8 cellular contexts compared by ENCODE assay signal in genomic region chr16:6682142-6682811, GRCh38.
A peak's percentile ranks its signal among the peaks of the same experiment; 100 is the strongest.
DNase-seq lines count a peak whose midpoint lies in the region; ATAC-seq and TF ChIP-seq lines count a peak whose summit lies in the region.

No MANE protein-coding gene starts in this region.

- ATAC-seq in GM19395 (IDR thresholded peaks at IDR 0.05; ENCODE audit: unreplicated experiment) (peak; percentile 65), HG03175 (IDR thresholded peaks at IDR 0.05; ENCODE audit: unreplicated experiment) (no peak), GM21447 (IDR thresholded peaks at IDR 0.05; ENCODE audit: unreplicated experiment) (no peak)

- no peak overlapping the region for H3K9ac ChIP-seq in smooth muscle cell (ENCODE audit: low read depth)

- intact Hi-C loops in Caco-2 (cut with micrococcal nuclease; ENCODE audit: unreplicated experiment): loop anchor here (10.0 kb wide), 2 partner anchors 343 to 403 kb away; no protein-coding TSS in a partner anchor
- intact Hi-C loops in OCI-LY7 (cut with micrococcal nuclease; ENCODE audit: unreplicated experiment): loop anchor here (10.0 kb wide), 1 partner anchor 1493 kb away; no protein-coding TSS in a partner anchor

- CTCF ChIA-PET in Caco-2 (lab: Charles Lee) (interaction anchor here (0.6 to 1.0 kb wide), 3 partner anchors 27 to 1879 kb away, joined by 3 to 5 read pairs (median 3); no protein-coding TSS in a partner anchor), OCI-LY7 (lab: Charles Lee; ENCODE audit: unreplicated experiment) (no interaction called here)

- no peak overlapping the region for H3K27ac Mint-ChIP-seq in Caco-2 (ENCODE audit: unreplicated experiment)

- no peaks in the 10 kb centered on the region for H4K20me1 ChIP-seq in OCI-LY7 (ENCODE audit: insufficient read depth, low read length)
- H4K20me1 ChIP-seq in smooth muscle cell (ENCODE audit: low read depth): no peaks in the 10 kb centered on the region

- H3K27me3 Mint-ChIP-seq in Caco-2 (ENCODE audit: insufficient read depth, unreplicated experiment): no peaks in the 10 kb centered on the region

- peak; percentile 47 to 55 for TF ChIP-seq CTCF in Caco-2 (IDR thresholded peaks at IDR 0.05; ENCODE audit: insufficient read depth in 1 of 2, low read depth in 1 of 2, low read length in 1 of 2, severe bottlenecking in 1 of 2, unreplicated experiment in 1 of 2)
- peak; percentile 85 for TF ChIP-seq CTCF in OCI-LY7 (conservative IDR thresholded peaks at IDR 0.05; ENCODE audit: low read length)
- TF ChIP-seq CTCF in foreskin fibroblast (IDR thresholded peaks at IDR 0.05; ENCODE audit: low read depth, low read length): peak; percentile 17
- peak; percentile 64 for TF ChIP-seq CTCF in smooth muscle cell (IDR thresholded peaks at IDR 0.05; ENCODE audit: borderline replicate concordance, insufficient read depth, poor library complexity, severe bottlenecking)

- no peak overlapping the region for H3K4me3 ChIP-seq in Caco-2 (ENCODE audit: low read depth, low read length)
- H3K4me3 ChIP-seq in OCI-LY7 (ENCODE audit: low read depth, low read length, poor library complexity, severe bottlenecking): no peak overlapping the region
- no peak overlapping the region for H3K4me3 ChIP-seq in foreskin fibroblast (ENCODE audit: low read depth in 1 of 2, low read length in 2 of 2)
- H3K4me3 ChIP-seq in smooth muscle cell: no peak overlapping the region

- no peaks in the 10 kb centered on the region for H3K36me3 Mint-ChIP-seq in Caco-2 (ENCODE audit: insufficient read depth, unreplicated experiment)

- H3K4me1 ChIP-seq in Caco-2 (no peaks in the 10 kb centered on the region), OCI-LY7 (ENCODE audit: insufficient read depth, low read length, poor library complexity, severe bottlenecking) (no peaks in the 10 kb centered on the region), smooth muscle cell (ENCODE audit: low read depth) (no peaks in the 10 kb centered on the region)

- H3K4me2 ChIP-seq in OCI-LY7 (ENCODE audit: low read length): no peak overlapping the region
- no peak overlapping the region for H3K4me2 ChIP-seq in smooth muscle cell

- DNase-seq in Caco-2 (peak; percentile 35 to 37), OCI-LY7 (ENCODE audit: low spot score) (peak; percentile 35), foreskin fibroblast (no peak), smooth muscle cell (lab: John Stamatoyannopoulos, UW; ENCODE audit: unreplicated experiment) (no peak), occipital lobe (lab: John Stamatoyannopoulos, UW) (no peak)

- H3K27ac ChIP-seq in OCI-LY7 (ENCODE audit: low read depth, low read length, poor library complexity, severe bottlenecking): no peak overlapping the region
- no peak overlapping the region for H3K27ac ChIP-seq in smooth muscle cell (ENCODE audit: low read depth)

- H3F3A ChIP-seq in smooth muscle cell (ENCODE audit: low read depth): no peaks in the 10 kb centered on the region

- H3K27me3 ChIP-seq in Caco-2 (replicated peaks; ENCODE audit: control insufficient read depth, insufficient read depth, low read length) (no peaks in the 10 kb centered on the region), smooth muscle cell (ENCODE audit: low read depth) (peaks cover 13% of the 10 kb centered on the region)

- no peaks in the 10 kb centered on the region for H3K9me3 Mint-ChIP-seq in Caco-2 (ENCODE audit: unreplicated experiment)

- no peaks in the 10 kb centered on the region for H3K9me2 ChIP-seq in OCI-LY7 (ENCODE audit: insufficient read depth, low read length)

- WGBS in smooth muscle cell (ENCODE audit: low lambda C conversion rate): 48% methylated on average over 19 of the region's 19 CpGs

- H3K9me3 ChIP-seq in Caco-2 (no peaks in the 10 kb centered on the region), OCI-LY7 (ENCODE audit: low read length) (no peaks in the 10 kb centered on the region), smooth muscle cell (replicated peaks; ENCODE audit: low read depth) (no peaks in the 10 kb centered on the region)

- H3K36me3 ChIP-seq in Caco-2 (ENCODE audit: control insufficient read depth, insufficient read depth, low read length) (no peaks in the 10 kb centered on the region), OCI-LY7 (ENCODE audit: insufficient read depth, low read length) (no peaks in the 10 kb centered on the region), smooth muscle cell (ENCODE audit: low read depth) (no peaks in the 10 kb centered on the region)

- H2AFZ ChIP-seq in OCI-LY7 (ENCODE audit: low read length) (no peak overlapping the region), smooth muscle cell (ENCODE audit: low read depth) (no peak overlapping the region)

- no peak overlapping the region for H3K4me3 Mint-ChIP-seq in Caco-2 (ENCODE audit: unreplicated experiment)

- no TSS peak for BruUV-seq in Caco-2 (replicated peaks; lab: Mats Ljungman, UMichigan)
- no TSS peak for BruUV-seq in OCI-LY7 (replicated peaks; lab: Mats Ljungman, UMichigan)

- POLR2A ChIA-PET in Caco-2 (lab: Charles Lee) (no interaction called here), OCI-LY7 (lab: Charles Lee) (interaction anchor here (0.7 kb wide), 1 partner anchor 1050 kb away, joined by 3 read pairs; no protein-coding TSS in a partner anchor)

- H3K79me2 ChIP-seq in OCI-LY7 (ENCODE audit: insufficient read depth, low read depth, low read length) (no peaks in the 10 kb centered on the region), smooth muscle cell (ENCODE audit: low read depth) (no peaks in the 10 kb centered on the region)

- no peaks in the 10 kb centered on the region for H3K4me1 Mint-ChIP-seq in Caco-2 (ENCODE audit: low read depth, unreplicated experiment)

Comparison
In these comparisons a context has a peak if more than half of its experiments do, and no peak if none do; other contexts are left out.
1. DNase-seq: peak in Caco-2 (2 of 2) and OCI-LY7 (single experiment); none in foreskin fibroblast (0 of 2), smooth muscle cell (single experiment) and occipital lobe (single experiment).
2. CTCF ChIP-seq: peak in every context shown above with its lines; median percentile 85 in OCI-LY7; 64 in smooth muscle cell; 51 in Caco-2; 17 in foreskin fibroblast.